ENCODE assay signal across 8 cellular contexts in genomic region chr18:9169515-9169914, GRCh38. TPM values are rescaled to one million over a fixed set of nuclear protein-coding genes. Genes with fewer than 3 reads are reported as not detected.
DNase-seq lines count a peak whose midpoint lies in the region; ATAC-seq lines count a peak whose summit lies in the region.
"Not testable (repeated sequence)": the region's sequence is repeated elsewhere in the genome, so short reads cannot be mapped to it uniquely, and the experiment has no call there.

No MANE protein-coding gene starts in this region.

- H3K4me1 Mint-ChIP-seq in CD4-positive, CD25-positive, alpha-beta regulatory T cell = peaks cover 41 to 83% (median 55%) of the 10 kb centered on the region in 4 donors
- peaks cover 73 to 82% (median 80%) of the 10 kb centered on the region in 3 donors for H3K4me1 Mint-ChIP-seq in T-cell
- H3K4me1 Mint-ChIP-seq in activated CD4-positive, alpha-beta T cell treated with anti-CD3 and anti-CD28 coated beads for 36 hours = peaks cover 77% of the 10 kb centered on the region
- H3K4me1 Mint-ChIP-seq in activated T-cell treated with anti-CD3 and anti-CD28 coated beads, Interleukin-2, amount 50 U/mL, for 24 hours (ENCODE audit: low read depth) = peaks cover 73% of the 10 kb centered on the region
- H3K4me1 Mint-ChIP-seq in activated naive CD4-positive, alpha-beta T cell treated with anti-CD3 and anti-CD28 coated beads, Interleukin-2, amount 50 U/mL, for 24 hours = peaks cover 75% of the 10 kb centered on the region
- H3K4me1 Mint-ChIP-seq in central memory CD8-positive, alpha-beta T cell = peaks cover 71% of the 10 kb centered on the region
- peaks cover 33 to 83% (median 61%) of the 10 kb centered on the region in 7 donors for H3K4me1 Mint-ChIP-seq in naive thymus-derived CD4-positive, alpha-beta T cell
- H3K4me1 Mint-ChIP-seq in stimulated activated effector memory CD8-positive, alpha-beta T cell treated with anti-CD3 and anti-CD28 coated beads, Interleukin-12 subunit alpha, Interleukin-12 subunit beta, amount 100 ng/mL, for 72 hours = peaks cover 78% of the 10 kb centered on the region

- peaks cover 28% of the 10 kb centered on the region for H3K36me3 Mint-ChIP-seq in CD4-positive, CD25-positive, alpha-beta regulatory T cell
- peaks cover 45% of the 10 kb centered on the region for H3K36me3 Mint-ChIP-seq in T-cell
- peaks cover 47% of the 10 kb centered on the region for H3K36me3 Mint-ChIP-seq in activated CD4-positive, alpha-beta T cell treated with anti-CD3 and anti-CD28 coated beads for 36 hours (ENCODE audit: low read depth)
- peaks cover 58% of the 10 kb centered on the region for H3K36me3 Mint-ChIP-seq in activated T-cell treated with anti-CD3 and anti-CD28 coated beads, Interleukin-2, amount 50 U/mL, for 24 hours (ENCODE audit: low read depth)
- H3K36me3 Mint-ChIP-seq in activated naive CD4-positive, alpha-beta T cell treated with anti-CD3 and anti-CD28 coated beads, Interleukin-2, amount 50 U/mL, for 24 hours = peaks cover 30% of the 10 kb centered on the region
- peaks cover 13% of the 10 kb centered on the region for H3K36me3 Mint-ChIP-seq in central memory CD8-positive, alpha-beta T cell (ENCODE audit: insufficient read depth)
- H3K36me3 Mint-ChIP-seq in naive thymus-derived CD4-positive, alpha-beta T cell = peaks cover 7 to 58% (median 33%) of the 10 kb centered on the region in 5 donors
- peaks cover 65% of the 10 kb centered on the region for H3K36me3 Mint-ChIP-seq in stimulated activated effector memory CD8-positive, alpha-beta T cell treated with anti-CD3 and anti-CD28 coated beads, Interleukin-12 subunit alpha, Interleukin-12 subunit beta, amount 100 ng/mL, for 72 hours

- peaks cover 2 to 14% (median 8%) of the 10 kb centered on the region in 7 donors for H3K9me3 Mint-ChIP-seq in CD4-positive, CD25-positive, alpha-beta regulatory T cell
- peaks cover 8 to 15% (median 11%) of the 10 kb centered on the region in 3 donors for H3K9me3 Mint-ChIP-seq in T-cell
- H3K9me3 Mint-ChIP-seq in activated CD4-positive, alpha-beta T cell treated with anti-CD3 and anti-CD28 coated beads for 36 hours (ENCODE audit: low read depth) = peaks cover 22% of the 10 kb centered on the region
- peaks cover 13% of the 10 kb centered on the region for H3K9me3 Mint-ChIP-seq in activated T-cell treated with anti-CD3 and anti-CD28 coated beads, Interleukin-2, amount 50 U/mL, for 24 hours
- not testable (repeated sequence) for H3K9me3 Mint-ChIP-seq in activated naive CD4-positive, alpha-beta T cell treated with anti-CD3 and anti-CD28 coated beads, Interleukin-2, amount 50 U/mL, for 24 hours; central memory CD8-positive, alpha-beta T cell; stimulated activated effector memory CD8-positive, alpha-beta T cell treated with anti-CD3 and anti-CD28 coated beads, Interleukin-12 subunit alpha, Interleukin-12 subunit beta, amount 100 ng/mL, for 72 hours
- peaks cover 0 to 43% (median 15%) of the 10 kb centered on the region in 11 donors for H3K9me3 Mint-ChIP-seq in naive thymus-derived CD4-positive, alpha-beta T cell

- CTCF ChIA-PET in T-cell (lab: Charles Lee); activated CD4-positive, alpha-beta T cell treated with anti-CD3 and anti-CD28 coated beads for 36 hours (lab: Charles Lee); naive thymus-derived CD4-positive, alpha-beta T cell (lab: Charles Lee): not testable (repeated sequence)

- H3K27ac ChIP-seq in CD4-positive, CD25-positive, alpha-beta regulatory T cell (ENCODE audit: insufficient read depth, low read length, poor library complexity, severe bottlenecking); naive thymus-derived CD4-positive, alpha-beta T cell (ENCODE audit: low read depth, low read length): not testable (repeated sequence)

- H3K9me3 ChIP-seq in CD4-positive, CD25-positive, alpha-beta regulatory T cell (ENCODE audit: control insufficient read depth in 2 of 2, low read length in 2 of 2); naive thymus-derived CD4-positive, alpha-beta T cell (ENCODE audit: control insufficient read depth in 2 of 3, low read length in 3 of 3): not testable (repeated sequence)

- not testable (repeated sequence) for H3K36me3 ChIP-seq in CD4-positive, CD25-positive, alpha-beta regulatory T cell (ENCODE audit: control insufficient read depth, insufficient read depth, low read length); naive thymus-derived CD4-positive, alpha-beta T cell (ENCODE audit: control insufficient read depth in 2 of 3, insufficient read depth in 3 of 3, low read length in 3 of 3)

- H3K4me3 Mint-ChIP-seq in CD4-positive, CD25-positive, alpha-beta regulatory T cell = peak overlapping the region in 3 of 4 donors; percentile 15 to 78 (median 35)
- H3K4me3 Mint-ChIP-seq in T-cell = peak overlapping the region in 1 of 3 donors; percentile 31
- not testable (repeated sequence) for H3K4me3 Mint-ChIP-seq in activated CD4-positive, alpha-beta T cell treated with anti-CD3 and anti-CD28 coated beads for 36 hours; activated T-cell treated with anti-CD3 and anti-CD28 coated beads, Interleukin-2, amount 50 U/mL, for 24 hours; activated naive CD4-positive, alpha-beta T cell treated with anti-CD3 and anti-CD28 coated beads, Interleukin-2, amount 50 U/mL, for 24 hours
- peak overlapping the region; percentile 53 for H3K4me3 Mint-ChIP-seq in central memory CD8-positive, alpha-beta T cell
- peak overlapping the region in 8 of 10 donors; percentile 12 to 63 (median 37) for H3K4me3 Mint-ChIP-seq in naive thymus-derived CD4-positive, alpha-beta T cell
- peak overlapping the region; percentile 57 for H3K4me3 Mint-ChIP-seq in stimulated activated effector memory CD8-positive, alpha-beta T cell treated with anti-CD3 and anti-CD28 coated beads, Interleukin-12 subunit alpha, Interleukin-12 subunit beta, amount 100 ng/mL, for 72 hours

- not testable (repeated sequence) for H3K27me3 ChIP-seq in CD4-positive, CD25-positive, alpha-beta regulatory T cell (ENCODE audit: control insufficient read depth, insufficient read depth, low read length); naive thymus-derived CD4-positive, alpha-beta T cell (ENCODE audit: control insufficient read depth in 2 of 2, insufficient read depth in 2 of 2, low read length in 2 of 2)

- H3K27ac Mint-ChIP-seq in CD4-positive, CD25-positive, alpha-beta regulatory T cell = peak overlapping the region in 2 of 3 donors; percentile 56 to 72
- peak overlapping the region; percentile 19 to 73 for H3K27ac Mint-ChIP-seq in T-cell
- H3K27ac Mint-ChIP-seq in activated CD4-positive, alpha-beta T cell treated with anti-CD3 and anti-CD28 coated beads for 36 hours = peak overlapping the region; percentile 61
- H3K27ac Mint-ChIP-seq in activated T-cell treated with anti-CD3 and anti-CD28 coated beads, Interleukin-2, amount 50 U/mL, for 24 hours = peak overlapping the region; percentile 85
- H3K27ac Mint-ChIP-seq in activated naive CD4-positive, alpha-beta T cell treated with anti-CD3 and anti-CD28 coated beads, Interleukin-2, amount 50 U/mL, for 24 hours = peak overlapping the region; percentile 67
- H3K27ac Mint-ChIP-seq in central memory CD8-positive, alpha-beta T cell (ENCODE audit: low read depth) = peak overlapping the region; percentile 88
- H3K27ac Mint-ChIP-seq in naive thymus-derived CD4-positive, alpha-beta T cell = peak overlapping the region in 4 of 9 donors; percentile 12 to 58 (median 28)
- H3K27ac Mint-ChIP-seq in stimulated activated effector memory CD8-positive, alpha-beta T cell treated with anti-CD3 and anti-CD28 coated beads, Interleukin-12 subunit alpha, Interleukin-12 subunit beta, amount 100 ng/mL, for 72 hours = peak overlapping the region; percentile 74

- not testable (repeated sequence) for H3K4me3 ChIP-seq in CD4-positive, CD25-positive, alpha-beta regulatory T cell (ENCODE audit: low read depth, low read length); naive thymus-derived CD4-positive, alpha-beta T cell (ENCODE audit: low read length)

- not testable (repeated sequence) for DNase-seq in CD4-positive, CD25-positive, alpha-beta regulatory T cell; T-cell; activated CD4-positive, alpha-beta T cell treated with anti-CD3 and anti-CD28 coated beads for 36 hours; activated T-cell treated with anti-CD3 and anti-CD28 coated beads, Interleukin-2, amount 50 U/mL, for 24 hours; central memory CD8-positive, alpha-beta T cell (ENCODE audit: low spot score in 2 of 2); naive thymus-derived CD4-positive, alpha-beta T cell; stimulated activated effector memory CD8-positive, alpha-beta T cell treated with anti-CD3 and anti-CD28 coated beads, Interleukin-12 subunit alpha, Interleukin-12 subunit beta, amount 100 ng/mL, for 72 hours (ENCODE audit: low spot score in 2 of 2)

- intact Hi-C loops in activated CD4-positive, alpha-beta T cell treated with anti-CD3 and anti-CD28 coated beads for 36 hours (cut with DNase I, micrococcal nuclease); naive thymus-derived CD4-positive, alpha-beta T cell (cut with micrococcal nuclease): not testable (repeated sequence)

- peaks cover 28% of the 10 kb centered on the region for H3K4me1 ChIP-seq in CD4-positive, CD25-positive, alpha-beta regulatory T cell (ENCODE audit: control insufficient read depth, insufficient read depth, low read length, poor library complexity, severe bottlenecking)
- H3K4me1 ChIP-seq in naive thymus-derived CD4-positive, alpha-beta T cell (ENCODE audit: control insufficient read depth in 2 of 2, insufficient read depth in 2 of 2, low read length in 2 of 2) = peaks cover 12 to 23% of the 10 kb centered on the region in 2 donors

- H3K27me3 Mint-ChIP-seq in CD4-positive, CD25-positive, alpha-beta regulatory T cell; T-cell; activated CD4-positive, alpha-beta T cell treated with anti-CD3 and anti-CD28 coated beads for 36 hours; activated T-cell treated with anti-CD3 and anti-CD28 coated beads, Interleukin-2, amount 50 U/mL, for 24 hours; activated naive CD4-positive, alpha-beta T cell treated with anti-CD3 and anti-CD28 coated beads, Interleukin-2, amount 50 U/mL, for 24 hours; central memory CD8-positive, alpha-beta T cell; naive thymus-derived CD4-positive, alpha-beta T cell: not testable (repeated sequence)

- POLR2A ChIA-PET in T-cell (lab: Charles Lee); activated CD4-positive, alpha-beta T cell treated with anti-CD3 and anti-CD28 coated beads for 36 hours (lab: Charles Lee); naive thymus-derived CD4-positive, alpha-beta T cell (lab: Charles Lee): not testable (repeated sequence)

- not testable (repeated sequence) for ATAC-seq in CD4-positive, CD25-positive, alpha-beta regulatory T cell (ENCODE audit: low read depth in 2 of 2); T-cell (replicated peaks in 1 of 4); activated CD4-positive, alpha-beta T cell treated with anti-CD3 and anti-CD28 coated beads for 36 hours; central memory CD8-positive, alpha-beta T cell (replicated peaks; ENCODE audit: extremely low read depth, poor library complexity, severe bottlenecking); naive thymus-derived CD4-positive, alpha-beta T cell; stimulated activated effector memory CD8-positive, alpha-beta T cell treated with anti-CD3 and anti-CD28 coated beads, Interleukin-12 subunit alpha, Interleukin-12 subunit beta, amount 100 ng/mL, for 72 hours

RNA-seq across cellular contexts. Expression of gene ANKRD12, which starts 32.9 kb away (rescaled TPM):
- total RNA-seq in CD4-positive, CD25-positive, alpha-beta regulatory T cell = 200 TPM
- polyA plus RNA-seq in CD4-positive, CD25-positive, alpha-beta regulatory T cell = 10 to 100 TPM; 28.2 to 41.9 (median 37.0) TPM
- 100 to 1,000 TPM; 183 to 211 (median 199) TPM for total RNA-seq in T-cell
- total RNA-seq in activated CD4-positive, alpha-beta T cell treated with anti-CD3 and anti-CD28 coated beads for 36 hours = 10 to 100 TPM; 57.5 to 96.0 TPM
- total RNA-seq in naive thymus-derived CD4-positive, alpha-beta T cell = 100 to 1,000 TPM in 4 of 5 experiments, 10 to 100 TPM in 1; 98.9 to 274 (median 204) TPM
- polyA plus RNA-seq in naive thymus-derived CD4-positive, alpha-beta T cell = 10 to 100 TPM; 48.7 to 90.0 TPM
